ENCODE assay signal across 17 cellular contexts in the genomic region with DNA sequence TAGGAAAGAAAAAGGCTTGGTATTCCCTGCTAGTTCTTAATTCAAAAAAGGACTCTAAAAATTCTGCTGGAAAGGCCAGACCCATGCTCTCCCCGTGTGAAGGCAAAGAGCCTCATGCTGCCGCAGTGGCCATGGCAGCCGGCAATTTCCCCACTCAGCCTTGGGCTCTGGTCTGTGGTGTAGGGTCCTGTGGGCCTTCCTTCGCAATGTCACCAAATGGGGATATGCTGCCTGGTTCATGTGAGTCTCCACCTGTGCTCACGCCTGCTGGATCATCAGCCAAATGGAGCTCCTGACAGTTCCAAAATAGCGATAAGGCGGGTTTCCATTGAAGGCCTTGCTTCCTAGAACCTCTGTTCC.
DNase-seq lines count a peak whose midpoint lies in the region; ATAC-seq, FAIRE-seq and TF ChIP-seq lines count a peak whose summit lies in the region.
"Had no signal": no experiment of that assay in that cellular context is flagged by ENCODE, and none has a peak within 500 bp of the region (broad histone marks: within the 10 kb centered on the region; RNA-seq: fewer than 3 reads in every experiment).

No MANE protein-coding gene starts in this region.

- H3K27ac ChIP-seq in HepG2 (ENCODE audit: extremely low read length, insufficient read depth, low read length) (no peak overlapping the region), right lobe of liver (no peak overlapping the region), PC-9 (no peak overlapping the region), spleen (peak overlapping the region in 4 of 8 donors; percentile 7 to 70 (median 62))
- H3K27ac ChIP-seq: C4-2B, GM23248 had no signal

- no peak for DNase-seq in HepG2 (ENCODE audit: low spot score)
- no peak for DNase-seq in right lobe of liver
- DNase-seq in PC-9: no peak
- peak; percentile 65 for DNase-seq in spleen
- no peak for DNase-seq in midbrain (lab: John Stamatoyannopoulos, UW)
- DNase-seq in BE2C: no peak
- DNase-seq: CD4-positive, alpha-beta T cell; DMS153; DMS79; GDM1; GM23248; HFFc6 had no signal

- no peak for TF ChIP-seq CTCF in HepG2 (CRISPR knock-in tag; IDR thresholded peaks at IDR 0.05)
- no peak for TF ChIP-seq CTCF in right lobe of liver (IDR thresholded peaks at IDR 0.05)
- no peak for TF ChIP-seq CTCF in PC-9 (conservative IDR thresholded peaks at IDR 0.05)
- no peak for TF ChIP-seq CTCF in spleen (IDR thresholded peaks at IDR 0.05 in 8 of 11, conservative IDR thresholded peaks at IDR 0.05 in 3 of 11)
- TF ChIP-seq CTCF in BE2C (IDR thresholded peaks at IDR 0.05; ENCODE audit: low read depth, low read length): no peak

- H3K9me3 ChIP-seq in HepG2 (ENCODE audit: low read length): peaks cover 11% of the 10 kb centered on the region; the same call in 1 of the 2 replicates
- no peaks in the 10 kb centered on the region for H3K9me3 ChIP-seq in right lobe of liver
- no peaks in the 10 kb centered on the region; the same call in 1 of the 2 replicates for H3K9me3 ChIP-seq in PC-9 (ENCODE audit: insufficient read depth, low read depth)
- H3K9me3 ChIP-seq in spleen: peaks cover 0 to 13% (median 3%) of the 10 kb centered on the region in 8 donors
- no peaks in the 10 kb centered on the region for H3K9me3 ChIP-seq in BE2C

- in situ Hi-C loops in HepG2 (cut with HindIII; ENCODE audit: extremely low pct_ligation_motif_present, low pct_unique_long_range_greater_than_20kb): no loop called here

- H3K4me2 ChIP-seq in HepG2 (ENCODE audit: low read depth, low read length) (no peak overlapping the region; the same call in 1 of the 2 replicates), PC-9 (0 out of 2 replicates have a peak overlapping the region, but pooled peaks have one; percentile 16)

- CTCF ChIA-PET in HepG2 (lab: Yijun Ruan, JAX; ENCODE audit: low intra/inter-chr PET ratio, low total read pairs): no interaction called here
- CTCF ChIA-PET in PC-9 (lab: Charles Lee): no interaction called here

- TF ChIP-seq EP300 in HepG2 (IDR thresholded peaks at IDR 0.05; ENCODE audit: low read depth in 2 of 2, low read length in 2 of 2) (no peak), HepG2 (CRISPR knock-in tag; IDR thresholded peaks at IDR 0.05; ENCODE audit: borderline replicate concordance) (no peak)

- no peaks in the 10 kb centered on the region for H3F3A ChIP-seq in PC-9 (ENCODE audit: insufficient read depth, low read depth)

- ATAC-seq in HepG2: peak; percentile 17; the same call in 2 of the 3 replicates
- no peak for ATAC-seq in right lobe of liver
- ATAC-seq in HG02938 (IDR thresholded peaks at IDR 0.05; ENCODE audit: unreplicated experiment): no peak
- ATAC-seq: HCT116 had no signal

- H3K9ac ChIP-seq in HepG2 (ENCODE audit: insufficient read depth, low read depth, low read length): no peak overlapping the region
- H3K9ac ChIP-seq: GM23248 had no signal

- H3K9me2 ChIP-seq in PC-9 (ENCODE audit: insufficient read depth): no peaks in the 10 kb centered on the region

- TF ChIP-seq POLR2A in HepG2 (IDR thresholded peaks at IDR 0.05; ENCODE audit: insufficient read depth in 1 of 2, low read depth in 2 of 2, low read length in 2 of 2) (no peak), right lobe of liver (IDR thresholded peaks at IDR 0.05) (no peak), spleen (IDR thresholded peaks at IDR 0.05) (no peak)

- intact Hi-C loops in HepG2 (cut with micrococcal nuclease; ENCODE audit: unreplicated experiment): no loop called here
- intact Hi-C loops in right lobe of liver (cut with DNase I): no loop called here
- intact Hi-C loops in PC-9 (cut with micrococcal nuclease; ENCODE audit: unreplicated experiment): no loop called here
- intact Hi-C loops in spleen (cut with DNase I; ENCODE audit: low total_unique reads): no loop called here

- 50% methylated on average over 6 of the region's 7 CpGs for WGBS in HepG2 (ENCODE audit: low lambda C conversion rate)
- 96% methylated on average over 3 of the region's 7 CpGs for WGBS in right lobe of liver (ENCODE audit: insufficient coverage, low coverage, low lambda C conversion rate, missing lambda C conversion rate)
- 76 to 95% (median 83%) methylated on average over 7 of the region's 7 CpGs for WGBS in spleen, 5 donors

- H4K20me1 ChIP-seq in HepG2 (ENCODE audit: insufficient read depth, low read length): no peaks in the 10 kb centered on the region
- no peaks in the 10 kb centered on the region for H4K20me1 ChIP-seq in PC-9 (ENCODE audit: insufficient read depth)

- POLR2A ChIA-PET in HepG2 (lab: Yijun Ruan, JAX) (no interaction called here), PC-9 (lab: Charles Lee; ENCODE audit: unreplicated experiment) (interaction anchor here (0.6 kb wide), 1 partner anchor 126 kb away, joined by 5 read pairs; no protein-coding TSS in a partner anchor)

- no peaks in the 10 kb centered on the region for H3K36me3 ChIP-seq in HepG2 (replicated peaks in 1 of 2; ENCODE audit: control insufficient read depth in 1 of 2, insufficient read depth in 2 of 2, low read length in 2 of 2)
- H3K36me3 ChIP-seq in right lobe of liver: no peaks in the 10 kb centered on the region
- H3K36me3 ChIP-seq in PC-9 (ENCODE audit: low read depth): no peaks in the 10 kb centered on the region
- H3K36me3 ChIP-seq in spleen: no peaks in the 10 kb centered on the region
- H3K36me3 ChIP-seq in BE2C: no peaks in the 10 kb centered on the region

- BruUV-seq in HepG2 (replicated peaks; lab: Mats Ljungman, UMichigan) (no TSS peak), PC-9 (replicated peaks; lab: Mats Ljungman, UMichigan) (no TSS peak)

- no peaks in the 10 kb centered on the region for H3K79me2 ChIP-seq in HepG2 (ENCODE audit: insufficient read depth, low read length)
- no peaks in the 10 kb centered on the region for H3K79me2 ChIP-seq in PC-9 (ENCODE audit: low read depth)

- H3K27me3 ChIP-seq in HepG2 (ENCODE audit: control insufficient read depth in 1 of 2, insufficient read depth in 2 of 2, low read length in 2 of 2): peaks cover 0 to 4% of the 10 kb centered on the region in 2 experiments; a peak in 2 of 5 replicates
- no peaks in the 10 kb centered on the region for H3K27me3 ChIP-seq in right lobe of liver
- H3K27me3 ChIP-seq in PC-9 (ENCODE audit: insufficient read depth, low read depth): peaks cover 35% of the 10 kb centered on the region
- no peaks in the 10 kb centered on the region for H3K27me3 ChIP-seq in spleen (replicated peaks in 1 of 7)
- no peaks in the 10 kb centered on the region for H3K27me3 ChIP-seq in BE2C

- H3K4me3 ChIP-seq in HepG2 (replicated peaks in 1 of 3; ENCODE audit: insufficient read depth in 1 of 3, low read depth in 2 of 3, low read length in 3 of 3) (no peak overlapping the region), right lobe of liver (no peak overlapping the region), PC-9 (no peak overlapping the region), spleen (peak overlapping the region in 1 of 8 donors; percentile 5), BE2C (ENCODE audit: low read depth, low read length) (no peak overlapping the region)
- H3K4me3 ChIP-seq: GM23248 had no signal

- H2AFZ ChIP-seq in HepG2 (ENCODE audit: low read length): no peak overlapping the region
- H2AFZ ChIP-seq in PC-9: 0 out of 2 replicates have a peak overlapping the region, but pooled peaks have one; percentile 1
- H2AFZ ChIP-seq: GM23248 had no signal

- TF ChIP-seq RAD21 in HepG2 (CRISPR knock-in tag; IDR thresholded peaks at IDR 0.05): no peak

- H3K4me1 ChIP-seq in HepG2 (ENCODE audit: insufficient read depth, low read length) (peaks cover 26% of the 10 kb centered on the region), right lobe of liver (no peaks in the 10 kb centered on the region), PC-9 (replicated peaks; ENCODE audit: insufficient read depth) (no peaks in the 10 kb centered on the region), spleen (no peaks in the 10 kb centered on the region), BE2C (no peaks in the 10 kb centered on the region)

- no peak for FAIRE-seq in HepG2 (lab: Jason Lieb, UNC)
- FAIRE-seq: GM12892, GM18507 had no signal

TF ChIP-seq in HepG2, 621 proteins besides CTCF, POLR2A, EP300 and RAD21 (continues in another document):
- TF ChIP-seq MBD4 (IDR thresholded peaks at IDR 0.05; ENCODE audit: borderline replicate concordance, low read length) (no peak), ZNF260 (CRISPR knock-in tag; IDR thresholded peaks at IDR 0.05; ENCODE audit: borderline replicate concordance, low read depth) (no peak), BCL6 (CRISPR knock-in tag; IDR thresholded peaks at IDR 0.05) (no peak), ZNF570 (CRISPR knock-in tag; IDR thresholded peaks at IDR 0.05; ENCODE audit: borderline replicate concordance) (no peak), MTERF4 (CRISPR knock-in tag; IDR thresholded peaks at IDR 0.05) (no peak), ZNF850 (CRISPR knock-in tag; conservative IDR thresholded peaks at IDR 0.05) (no peak), KDM5B (CRISPR knock-in tag; IDR thresholded peaks at IDR 0.05; ENCODE audit: borderline replicate concordance) (no peak), CBX1 (IDR thresholded peaks at IDR 0.05; ENCODE audit: low read depth) (no peak), ARNT (IDR thresholded peaks at IDR 0.05) (no peak)
- TF ChIP-seq, protein P1, sequence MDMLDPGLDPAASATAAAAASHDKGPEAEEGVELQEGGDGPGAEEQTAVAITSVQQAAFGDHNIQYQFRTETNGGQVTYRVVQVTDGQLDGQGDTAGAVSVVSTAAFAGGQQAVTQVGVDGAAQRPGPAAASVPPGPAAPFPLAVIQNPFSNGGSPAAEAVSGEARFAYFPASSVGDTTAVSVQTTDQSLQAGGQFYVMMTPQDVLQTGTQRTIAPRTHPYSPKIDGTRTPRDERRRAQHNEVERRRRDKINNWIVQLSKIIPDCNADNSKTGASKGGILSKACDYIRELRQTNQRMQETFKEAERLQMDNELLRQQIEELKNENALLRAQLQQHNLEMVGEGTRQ (IDR thresholded peaks at IDR 0.05; ENCODE audit: low read depth, low read length): no peak
- TF ChIP-seq, protein P1 (CRISPR knock-in tag; IDR thresholded peaks at IDR 0.05; ENCODE audit: borderline replicate concordance): 0 out of 2 replicates have a peak, but pooled peaks have one; percentile 36
